In the genomic region with DNA sequence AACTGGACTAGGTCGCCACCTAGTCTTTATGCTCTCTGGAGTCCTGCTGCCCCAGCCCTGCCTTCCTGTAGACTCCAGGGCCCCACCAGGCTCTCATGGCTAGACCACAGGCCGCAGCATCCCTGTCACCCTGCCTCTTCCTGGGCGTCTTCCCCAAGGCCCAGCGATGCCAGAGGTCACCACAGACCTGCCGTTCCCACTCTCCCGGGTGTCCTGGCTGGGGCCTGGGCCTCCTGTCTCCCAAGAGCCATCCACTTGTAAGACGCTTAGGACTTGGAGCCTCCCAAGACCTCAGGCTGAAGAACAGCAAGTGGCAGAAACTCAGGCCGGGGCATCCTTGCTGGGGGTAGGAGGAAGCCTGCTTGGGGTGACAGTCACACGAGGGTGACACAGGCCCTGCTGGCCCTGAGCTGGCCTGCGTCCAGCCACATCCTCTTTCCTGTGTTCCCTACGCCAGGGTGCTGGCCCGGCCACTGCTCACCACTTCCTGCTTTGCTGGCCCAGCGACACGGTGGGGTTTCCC, we compare ENCODE assay signal across 8 cellular contexts. TPM values are rescaled to one million over a fixed set of nuclear protein-coding genes. Genes with fewer than 3 reads are reported as not detected.
DNase-seq lines count a peak whose midpoint lies in the region; ATAC-seq lines count a peak whose summit lies in the region.

No MANE protein-coding gene starts in this region.

- peaks cover 14% of the 10 kb centered on the region for H3K36me3 Mint-ChIP-seq in activated CD4-positive, alpha-beta memory T cell treated with anti-CD3 and anti-CD28 coated beads, Interleukin-2, amount 10 ng/mL, durations not matched to agents 7 days and 5 days (ENCODE audit: low read depth)
- H3K36me3 Mint-ChIP-seq in immature natural killer cell = peaks cover 0 to under 1% (median 0%) of the 10 kb centered on the region in 3 donors
- H3K36me3 Mint-ChIP-seq in stimulated activated memory B cell treated with anti-CD40 and anti-IgM and Interleukin-4, amounts not matched to agents 10 μg/mL and 1 μg/mL and 100 μg/mL, for 72 hours = peaks cover 16% of the 10 kb centered on the region

- H3K27ac Mint-ChIP-seq in activated CD4-positive, alpha-beta memory T cell treated with anti-CD3 and anti-CD28 coated beads, Interleukin-2, amount 10 ng/mL, durations not matched to agents 7 days and 5 days = peak overlapping the region; percentile 97
- H3K27ac Mint-ChIP-seq in immature natural killer cell = peak overlapping the region; percentile 95 to 98 (median 98)
- H3K27ac Mint-ChIP-seq in stimulated activated memory B cell treated with anti-CD40 and anti-IgM and Interleukin-4, amounts not matched to agents 10 μg/mL and 1 μg/mL and 100 μg/mL, for 72 hours = peak overlapping the region; percentile 81

- no peaks in the 10 kb centered on the region for H3K9me3 Mint-ChIP-seq in activated CD4-positive, alpha-beta memory T cell treated with anti-CD3 and anti-CD28 coated beads, Interleukin-2, amount 10 ng/mL, durations not matched to agents 7 days and 5 days
- peaks cover 0 to under 1% (median 0%) of the 10 kb centered on the region in 6 donors for H3K9me3 Mint-ChIP-seq in immature natural killer cell
- no peaks in the 10 kb centered on the region for H3K9me3 Mint-ChIP-seq in stimulated activated memory B cell treated with anti-CD40 and anti-IgM and Interleukin-4, amounts not matched to agents 10 μg/mL and 1 μg/mL and 100 μg/mL, for 72 hours

- H3K4me1 Mint-ChIP-seq in activated CD4-positive, alpha-beta memory T cell treated with anti-CD3 and anti-CD28 coated beads, Interleukin-2, amount 10 ng/mL, durations not matched to agents 7 days and 5 days = peaks cover 40% of the 10 kb centered on the region
- peaks cover 35 to 46% of the 10 kb centered on the region in 2 donors for H3K4me1 Mint-ChIP-seq in immature natural killer cell
- peaks cover 40% of the 10 kb centered on the region for H3K4me1 Mint-ChIP-seq in stimulated activated memory B cell treated with anti-CD40 and anti-IgM and Interleukin-4, amounts not matched to agents 10 μg/mL and 1 μg/mL and 100 μg/mL, for 72 hours

- DNase-seq in M059J (ENCODE audit: low read depth) = peak; percentile 43
- peak; percentile 65 for DNase-seq in activated CD4-positive, alpha-beta memory T cell treated with anti-CD3 and anti-CD28 coated beads, Interleukin-2, amount 10 ng/mL, durations not matched to agents 7 days and 5 days
- DNase-seq in immature natural killer cell = peak; percentile 69 to 72 (median 70)
- no peak for DNase-seq in COLO829 (ENCODE audit: low spot score)
- DNase-seq in stimulated activated CD4-positive, alpha-beta T cell treated with anti-CD3 and anti-CD28 coated beads, Interleukin-4, amount 100 ng/mL, for 24 hours = no peak
- DNase-seq in NCI-H510A treated with DMSO at 0.1 percent for 48 hours (lab: John Stamatoyannopoulos, UW) = no peak

- no peak for ATAC-seq in stimulated activated memory B cell treated with anti-CD40 and anti-IgM and Interleukin-4, amounts not matched to agents 10 μg/mL and 1 μg/mL and 100 μg/mL, for 72 hours
- ATAC-seq in HG03520 (IDR thresholded peaks at IDR 0.05; ENCODE audit: unreplicated experiment) = no peak

- POLR2A ChIA-PET in activated CD4-positive, alpha-beta memory T cell treated with anti-CD3 and anti-CD28 coated beads, Interleukin-2, amount 10 ng/mL, durations not matched to agents 7 days and 5 days (lab: Charles Lee) = interaction anchor here (1.2 to 2.3 kb wide), 3 partner anchors 17 to 235 kb away, joined by 4 to 6 read pairs (median 4); partner anchors contain the start of gene C11orf24

- H3K4me3 Mint-ChIP-seq in activated CD4-positive, alpha-beta memory T cell treated with anti-CD3 and anti-CD28 coated beads, Interleukin-2, amount 10 ng/mL, durations not matched to agents 7 days and 5 days = no peak overlapping the region
- peak overlapping the region; percentile 72 to 93 (median 77) for H3K4me3 Mint-ChIP-seq in immature natural killer cell
- H3K4me3 Mint-ChIP-seq in stimulated activated memory B cell treated with anti-CD40 and anti-IgM and Interleukin-4, amounts not matched to agents 10 μg/mL and 1 μg/mL and 100 μg/mL, for 72 hours = no peak overlapping the region

- CTCF ChIA-PET in activated CD4-positive, alpha-beta memory T cell treated with anti-CD3 and anti-CD28 coated beads, Interleukin-2, amount 10 ng/mL, durations not matched to agents 7 days and 5 days (lab: Charles Lee) = interaction anchor here (0.5 kb wide), 1 partner anchor 599 kb away, joined by 3 read pairs; the partner anchor contains the start of gene PTPRCAP

- no peaks in the 10 kb centered on the region for H3K27me3 Mint-ChIP-seq in activated CD4-positive, alpha-beta memory T cell treated with anti-CD3 and anti-CD28 coated beads, Interleukin-2, amount 10 ng/mL, durations not matched to agents 7 days and 5 days
- peaks cover 0 to 10% (median 3%) of the 10 kb centered on the region in 3 donors for H3K27me3 Mint-ChIP-seq in immature natural killer cell (ENCODE audit: low read depth in 3 of 3)
- H3K27me3 Mint-ChIP-seq in stimulated activated memory B cell treated with anti-CD40 and anti-IgM and Interleukin-4, amounts not matched to agents 10 μg/mL and 1 μg/mL and 100 μg/mL, for 72 hours = no peaks in the 10 kb centered on the region

RNA-seq across cellular contexts. Expression of gene TCIRG1, which starts 2.0 kb away (rescaled TPM):
- total RNA-seq in M059J (2014; rRNA removed; shearing (Covaris generic)) = 29.0 and 33.9 TPM in 2 replicates
- total RNA-seq in activated CD4-positive, alpha-beta memory T cell treated with anti-CD3 and anti-CD28 coated beads, Interleukin-2, amount 10 ng/mL, durations not matched to agents 7 days and 5 days = 100 to 1,000 TPM; 295 TPM
- 100 to 1,000 TPM in 1 of 3 donors, 10 to 100 TPM in 2; 93.0 to 132 (median 93.3) TPM for polyA plus RNA-seq in immature natural killer cell

RNA-seq across cellular contexts. Expression of gene NDUFS8, which starts 6.3 kb away (rescaled TPM):
- total RNA-seq in M059J (2014; rRNA removed; shearing (Covaris generic)) = 290 and 295 TPM in 2 replicates
- total RNA-seq in activated CD4-positive, alpha-beta memory T cell treated with anti-CD3 and anti-CD28 coated beads, Interleukin-2, amount 10 ng/mL, durations not matched to agents 7 days and 5 days = 100 to 1,000 TPM; 112 to 128 TPM
- polyA plus RNA-seq in immature natural killer cell = 100 to 1,000 TPM; 204 to 258 (median 215) TPM

RNA-seq across cellular contexts. Expression of gene ALDH3B1, which starts 26.7 kb away (rescaled TPM):
- total RNA-seq in M059J (2014; rRNA removed; shearing (Covaris generic)) = 11.0 and 16.8 TPM in 2 replicates
- total RNA-seq in activated CD4-positive, alpha-beta memory T cell treated with anti-CD3 and anti-CD28 coated beads, Interleukin-2, amount 10 ng/mL, durations not matched to agents 7 days and 5 days = not detected
- polyA plus RNA-seq in immature natural killer cell = 1 to 10 TPM in 2 of 3 donors, not detected in 1; 3.4 to 3.8 TPM

RNA-seq across cellular contexts. Expression of gene UNC93B1, which starts 32.9 kb away (rescaled TPM):
- total RNA-seq in M059J (2014; rRNA removed; shearing (Covaris generic)) = 56.3 and 75.4 TPM in 2 replicates
- 10 to 100 TPM; 41.7 to 42.0 TPM for total RNA-seq in activated CD4-positive, alpha-beta memory T cell treated with anti-CD3 and anti-CD28 coated beads, Interleukin-2, amount 10 ng/mL, durations not matched to agents 7 days and 5 days
- polyA plus RNA-seq in immature natural killer cell = 10 to 100 TPM; 29.7 to 42.7 (median 38.6) TPM

Comparison
In these comparisons a context has a peak if more than half of its experiments do, and no peak if none do; other contexts are left out.
1. DNase-seq: peak in M059J (single experiment), activated CD4-positive, alpha-beta memory T cell treated with anti-CD3 and anti-CD28 coated beads, Interleukin-2, amount 10 ng/mL, durations not matched to agents 7 days and 5 days (single experiment) and immature natural killer cell (3 of 3); none in COLO829 (single experiment), stimulated activated CD4-positive, alpha-beta T cell treated with anti-CD3 and anti-CD28 coated beads, Interleukin-4, amount 100 ng/mL, for 24 hours (single experiment) and NCI-H510A treated with DMSO at 0.1 percent for 48 hours (single experiment).
2. H3K4me3 Mint-ChIP-seq: peak in immature natural killer cell (5 of 5); none in activated CD4-positive, alpha-beta memory T cell treated with anti-CD3 and anti-CD28 coated beads, Interleukin-2, amount 10 ng/mL, durations not matched to agents 7 days and 5 days (single experiment) and stimulated activated memory B cell treated with anti-CD40 and anti-IgM and Interleukin-4, amounts not matched to agents 10 μg/mL and 1 μg/mL and 100 μg/mL, for 72 hours (single experiment).
3. RNA of gene ALDH3B1, which starts 26.7 kb away (total RNA-seq): 11.0 to 16.8 TPM in M059J; not detected in activated CD4-positive, alpha-beta memory T cell treated with anti-CD3 and anti-CD28 coated beads, Interleukin-2, amount 10 ng/mL, durations not matched to agents 7 days and 5 days; every median in the first group is over 10 times any median in the second.
4. Peak in every context shown above with its lines, with median percentiles within 50 percentile points of each other: H3K27ac Mint-ChIP-seq.